ENCODE assay signal across 23 cellular contexts in genomic region chr15:57288926-57289650, GRCh38.
DNase-seq lines count a peak whose midpoint lies in the region; ATAC-seq lines count a peak whose summit lies in the region.
"Had no signal": no experiment of that assay in that cellular context is flagged by ENCODE, and none has a peak within 500 bp of the region (broad histone marks: within the 10 kb centered on the region; RNA-seq: fewer than 3 reads in every experiment).

No MANE protein-coding gene starts in this region.

- peaks cover 8% of the 10 kb centered on the region for H3K36me3 Mint-ChIP-seq in IgD-negative memory B cell

- peaks cover 24% of the 10 kb centered on the region for H3K4me1 ChIP-seq in adipocyte (ENCODE audit: control insufficient read depth, insufficient read depth, low read length)
- peaks cover 2% of the 10 kb centered on the region for H3K4me1 ChIP-seq in mesenchymal stem cell (ENCODE audit: control insufficient read depth, insufficient read depth, low read depth, low read length)
- H3K4me1 ChIP-seq: body of pancreas, HAP-1, prostate gland had no signal

- DNase-seq in AG20443 (ENCODE audit: low spot score) (peak; percentile 76), adipocyte (ENCODE audit: low read depth) (peak; percentile 70), mesenchymal stem cell (no peak), G401 (ENCODE audit: low spot score) (no peak)
- no peak for DNase-seq in activated CD8-positive, alpha-beta memory T cell treated with anti-CD3 and anti-CD28 coated beads, Interleukin-2, amount 50 U/mL, for 4 hours
- DNase-seq: activated naive CD8-positive, alpha-beta T cell treated with anti-CD3 and anti-CD28 coated beads for 36 hours; body of pancreas; EL; left colon; midbrain; NCI-H1694 treated with DMSO at 0.1 percent for 48 hours; NCI-H82; Peyer's patch; stimulated activated CD4-positive, alpha-beta T cell treated with anti-CD3 and anti-CD28 coated beads, Interleukin-4, amount 100 ng/mL, for 1 hour; T-helper 9 cell had no signal

- ATAC-seq in GM21528 (IDR thresholded peaks at IDR 0.05; ENCODE audit: low FRiP score, unreplicated experiment) (no peak), GM19452 (IDR thresholded peaks at IDR 0.05; ENCODE audit: unreplicated experiment) (no peak)
- ATAC-seq: activated CD4-positive, CD25-positive, alpha-beta regulatory T cell treated with anti-CD3 and anti-CD28 coated beads, Interleukin-2, amount 50 U/mL, for 24 hours; body of pancreas; left colon; SK-N-SH treated with all-trans-retinoic acid at 6 μM for 48 hours had no signal

- H2AK5ac ChIP-seq in mesenchymal stem cell (ENCODE audit: low read length, severe bottlenecking): no peak overlapping the region

- peak overlapping the region; percentile 88 to 90 (median 89) for H3K27ac Mint-ChIP-seq in IgD-negative memory B cell
- H3K27ac Mint-ChIP-seq: activated naive CD8-positive, alpha-beta T cell treated with anti-CD3 and anti-CD28 coated beads for 36 hours had no signal

- H2BK15ac ChIP-seq in mesenchymal stem cell (ENCODE audit: low read depth, poor library complexity, severe bottlenecking): no peak overlapping the region

- no peak overlapping the region for H3K23ac ChIP-seq in mesenchymal stem cell (ENCODE audit: low read length in 2 of 2)

- H3K18ac ChIP-seq in mesenchymal stem cell (ENCODE audit: low read depth in 1 of 2, low read length in 2 of 2): no peak overlapping the region

- H3K27me3 Mint-ChIP-seq in IgD-negative memory B cell: no peaks in the 10 kb centered on the region
- H3K27me3 Mint-ChIP-seq: activated naive CD8-positive, alpha-beta T cell treated with anti-CD3 and anti-CD28 coated beads for 36 hours had no signal

- H3K36me3 ChIP-seq in adipocyte (ENCODE audit: control insufficient read depth, insufficient read depth, low read length, severe bottlenecking) (peaks cover 24% of the 10 kb centered on the region), mesenchymal stem cell (ENCODE audit: control insufficient read depth in 1 of 2, insufficient read depth in 2 of 2, low read depth in 1 of 2, low read length in 2 of 2) (peaks cover 14 to 54% of the 10 kb centered on the region in 2 experiments)
- H3K36me3 ChIP-seq: prostate gland had no signal

- in situ Hi-C loops in G401 (cut with HindIII; ENCODE audit: low sequenced_read_pairs): no loop called here

- H3K27ac ChIP-seq in mesenchymal stem cell (ENCODE audit: low read length, poor library complexity, severe bottlenecking): no peak overlapping the region
- H3K27ac ChIP-seq: body of pancreas, prostate gland had no signal

- peaks cover 46 to 56% (median 54%) of the 10 kb centered on the region in 3 donors for H3K4me1 Mint-ChIP-seq in IgD-negative memory B cell
- H3K4me1 Mint-ChIP-seq: activated naive CD8-positive, alpha-beta T cell treated with anti-CD3 and anti-CD28 coated beads for 36 hours had no signal

- H3K14ac ChIP-seq in mesenchymal stem cell (ENCODE audit: low read length in 2 of 2): no peak overlapping the region

- H3K79me1 ChIP-seq in mesenchymal stem cell (replicated peaks; ENCODE audit: low read length, poor library complexity, severe bottlenecking): peaks cover 9% of the 10 kb centered on the region

- H2BK5ac ChIP-seq in mesenchymal stem cell (ENCODE audit: low read depth, low read length, poor library complexity, severe bottlenecking): no peak overlapping the region

- H4K8ac ChIP-seq in mesenchymal stem cell (ENCODE audit: low read length): no peak overlapping the region

- no peak overlapping the region for H2BK12ac ChIP-seq in mesenchymal stem cell (ENCODE audit: low read length in 2 of 2)

- 83% methylated on average over 3 of the region's 7 CpGs for WGBS in mesenchymal stem cell

- H3K9me3 ChIP-seq in adipocyte (ENCODE audit: control insufficient read depth, low read length) (no peaks in the 10 kb centered on the region), mesenchymal stem cell (ENCODE audit: control insufficient read depth, low read length) (no peaks in the 10 kb centered on the region)
- H3K9me3 ChIP-seq: body of pancreas, HAP-1, Peyer's patch, prostate gland had no signal

- no peak overlapping the region for H3K4ac ChIP-seq in mesenchymal stem cell (ENCODE audit: low read depth in 1 of 2, low read length in 2 of 2)

- no peak overlapping the region for H4K91ac ChIP-seq in mesenchymal stem cell (ENCODE audit: low read length)

- H3K4me3 ChIP-seq in adipocyte (ENCODE audit: low read length): peak overlapping the region; percentile 17
- no peak overlapping the region for H3K4me3 ChIP-seq in mesenchymal stem cell (ENCODE audit: insufficient read depth in 1 of 2, low read depth in 1 of 2, low read length in 2 of 2)
- H3K4me3 ChIP-seq: body of pancreas, HAP-1, Peyer's patch, prostate gland, skin epidermis had no signal

- H3K9ac ChIP-seq in adipocyte (ENCODE audit: low read length) (peak overlapping the region; percentile 72), mesenchymal stem cell (ENCODE audit: low read length) (peak overlapping the region; percentile 42)

- peak overlapping the region in 3 of 4 donors; percentile 9 to 34 (median 24) for H3K4me3 Mint-ChIP-seq in IgD-negative memory B cell
- H3K4me3 Mint-ChIP-seq: activated naive CD8-positive, alpha-beta T cell treated with anti-CD3 and anti-CD28 coated beads for 36 hours had no signal

- no peak overlapping the region for H2AFZ ChIP-seq in mesenchymal stem cell (ENCODE audit: low read depth, low read length)

- no peak overlapping the region for H3K4me2 ChIP-seq in mesenchymal stem cell (ENCODE audit: low read length, poor library complexity, severe bottlenecking)

- no peak overlapping the region for H2BK120ac ChIP-seq in mesenchymal stem cell (ENCODE audit: low read depth, low read length)

- H3K9me3 Mint-ChIP-seq in IgD-negative memory B cell: peaks cover 0 to 3% (median 0%) of the 10 kb centered on the region in 3 donors

- H3K27me3 ChIP-seq in adipocyte (replicated peaks; ENCODE audit: control insufficient read depth, insufficient read depth, low read length): no peaks in the 10 kb centered on the region
- no peaks in the 10 kb centered on the region for H3K27me3 ChIP-seq in mesenchymal stem cell (ENCODE audit: control insufficient read depth in 1 of 2, insufficient read depth in 1 of 2, low read length in 2 of 2)
- H3K27me3 ChIP-seq: body of pancreas, Peyer's patch had no signal

Comparison
In these comparisons a context has a peak if more than half of its experiments do, and no peak if none do; other contexts are left out.
1. DNase-seq: peak in AG20443 (single experiment) and adipocyte (single experiment); none in mesenchymal stem cell (single experiment), activated CD8-positive, alpha-beta memory T cell treated with anti-CD3 and anti-CD28 coated beads, Interleukin-2, amount 50 U/mL, for 4 hours (single experiment) and G401 (single experiment).